ENCODE assay signal across 25 cellular contexts in the genomic region with DNA sequence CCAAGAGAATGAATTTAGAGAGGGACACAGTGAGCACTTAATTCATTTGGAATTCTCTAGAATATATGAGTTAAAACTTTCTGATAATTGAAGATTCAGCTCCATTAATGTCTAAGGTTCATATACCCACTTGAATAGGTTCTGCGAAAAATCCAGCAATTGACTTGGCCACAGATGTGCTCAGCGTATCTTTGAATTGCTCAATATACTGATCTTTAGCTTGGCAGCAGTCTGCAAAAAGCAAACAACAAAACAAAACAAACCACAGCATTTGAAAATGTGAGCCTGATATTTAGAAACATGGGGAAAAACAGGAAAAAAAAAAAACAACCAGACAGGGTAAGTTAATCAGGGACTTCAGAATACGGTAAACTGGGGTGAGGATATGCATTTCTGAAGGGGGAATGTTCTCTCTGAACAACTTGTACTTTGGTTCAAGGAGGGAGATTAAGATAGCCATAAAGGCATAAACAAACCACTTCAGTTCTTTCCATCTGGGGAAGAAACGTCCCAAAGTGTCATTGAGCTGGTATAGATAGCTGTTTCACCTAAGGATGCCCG. TPM values are rescaled to one million over a fixed set of nuclear protein-coding genes. Genes with fewer than 3 reads are reported as not detected.
"Had no signal": no experiment of that assay in that cellular context is flagged by ENCODE, and none has a peak within 500 bp of the region (broad histone marks: within the 10 kb centered on the region; RNA-seq: fewer than 3 reads in every experiment).

No MANE protein-coding gene starts in this region.

- H3K27me3 ChIP-seq: brain microvascular endothelial cell, foreskin keratinocyte, left lung, neutrophil, suprapubic skin had no signal

- H3K4me3 Mint-ChIP-seq: activated CD4-positive, alpha-beta T cell treated with anti-CD3 and anti-CD28 coated beads, Interleukin-2, amount 10 ng/mL, durations not matched to agents 7 days and 5 days; activated naive CD8-positive, alpha-beta T cell; central memory CD8-positive, alpha-beta T cell; memory B cell; naive thymus-derived CD8-positive, alpha-beta T cell had no signal

- FAIRE-seq: endothelial cell of umbilical vein, TTC549 had no signal

- H3K9me3 ChIP-seq: esophagus squamous epithelium, heart left ventricle, left lung, neutrophil, suprapubic skin had no signal

- H3K27ac Mint-ChIP-seq: activated CD4-positive, alpha-beta T cell treated with anti-CD3 and anti-CD28 coated beads, Interleukin-2, amount 10 ng/mL, durations not matched to agents 7 days and 5 days; activated naive CD8-positive, alpha-beta T cell; memory B cell had no signal

- H3K4me1 ChIP-seq: esophagus squamous epithelium, foreskin keratinocyte, heart left ventricle, left lung, suprapubic skin had no signal

- H3K4me1 Mint-ChIP-seq: activated CD4-positive, alpha-beta T cell treated with anti-CD3 and anti-CD28 coated beads, Interleukin-2, amount 10 ng/mL, durations not matched to agents 7 days and 5 days; central memory CD8-positive, alpha-beta T cell; memory B cell had no signal

- H3K9me3 Mint-ChIP-seq: activated CD4-positive, alpha-beta T cell treated with anti-CD3 and anti-CD28 coated beads, Interleukin-2, amount 10 ng/mL, durations not matched to agents 7 days and 5 days; central memory CD8-positive, alpha-beta T cell; memory B cell; naive thymus-derived CD8-positive, alpha-beta T cell had no signal

- H3K36me3 Mint-ChIP-seq: activated naive CD8-positive, alpha-beta T cell; memory B cell; naive thymus-derived CD8-positive, alpha-beta T cell had no signal

- H3K27ac ChIP-seq: brain microvascular endothelial cell, esophagus squamous epithelium, foreskin keratinocyte, heart left ventricle, left lung, neutrophil, skin epidermis, suprapubic skin had no signal

- ATAC-seq: foreskin keratinocyte; heart left ventricle; left lung; naive thymus-derived CD8-positive, alpha-beta T cell; stimulated activated naive CD8-positive, alpha-beta T cell treated with anti-CD3 and anti-CD28 coated beads, Interleukin-15, Interleukin-2, amounts not matched to agents 100 U/mL and 50 U/mL, for 24 hours had no signal

- H3K4me3 ChIP-seq: esophagus squamous epithelium, heart left ventricle, left lung, skin epidermis, suprapubic skin had no signal

- H3K36me3 ChIP-seq: brain microvascular endothelial cell, esophagus squamous epithelium, heart left ventricle, left lung, neutrophil, suprapubic skin had no signal

- DNase-seq: activated CD4-positive, alpha-beta T cell treated with anti-CD3 and anti-CD28 coated beads, Interleukin-2, amount 10 ng/mL, durations not matched to agents 7 days and 5 days; activated CD4-positive, CD25-positive, alpha-beta regulatory T cell; activated CD8-positive, alpha-beta memory T cell treated with anti-CD3 and anti-CD28 coated beads for 24 hours; activated gamma-delta T cell treated with Interleukin-2 at 50 U/mL for 16 hours; brain microvascular endothelial cell; effector CD8-positive, alpha-beta T cell; esophagus squamous epithelium; foreskin keratinocyte; heart left ventricle; islet precursor cell; left lung; naive thymus-derived CD8-positive, alpha-beta T cell; stimulated activated CD4-positive, alpha-beta T cell treated with anti-CD3 and anti-CD28 coated beads, Interleukin-4, amount 100 ng/mL, for 4 hours; stimulated activated CD8-positive, alpha-beta memory T cell treated with anti-CD3 and anti-CD28 coated beads, Interleukin-4, amount 100 ng/mL, for 48 hours; stimulated activated naive CD8-positive, alpha-beta T cell treated with anti-CD3 and anti-CD28 coated beads, Interleukin-15, Interleukin-2, amounts not matched to agents 100 U/mL and 50 U/mL, for 24 hours; T-helper 2 cell; trophoblast cell had no signal

RNA-seq across cellular contexts. Expression of a gene that starts 21.4 kb away (rescaled TPM):
- total RNA-seq: activated CD4-positive, alpha-beta T cell treated with anti-CD3 and anti-CD28 coated beads, Interleukin-2, amount 10 ng/mL, durations not matched to agents 7 days and 5 days; endothelial cell of umbilical vein; esophagus squamous epithelium; foreskin keratinocyte; heart left ventricle; left lung; naive thymus-derived CD8-positive, alpha-beta T cell; suprapubic skin had no signal
- polyA plus RNA-seq: endothelial cell of umbilical vein; foreskin keratinocyte; heart left ventricle; naive thymus-derived CD8-positive, alpha-beta T cell had no signal
